Comparison of ENCODE assay signal across 8 cellular contexts in genomic region chr2:10408649-10409579, GRCh38. TPM values are rescaled to one million over a fixed set of nuclear protein-coding genes. Genes with fewer than 3 reads are reported as not detected.
A peak's percentile ranks its signal among the peaks of the same experiment; 100 is the strongest.
DNase-seq lines count a peak whose midpoint lies in the region; ATAC-seq and TF ChIP-seq lines count a peak whose summit lies in the region.

No MANE protein-coding gene starts in this region.

- ATAC-seq in GM19025 (IDR thresholded peaks at IDR 0.05; ENCODE audit: low read depth, unreplicated experiment) = peak; percentile 36
- peak; percentile 71 for ATAC-seq in HG03280 (IDR thresholded peaks at IDR 0.05; ENCODE audit: unreplicated experiment)
- ATAC-seq in left lung = peak; percentile 88

- intact Hi-C loops in left lung (cut with DNase I) = loop anchor here in 1 of 2 donors (10.0 kb wide), 1 partner anchor 104 kb away; the partner anchor contains the start of gene HPCAL1

- H3K27ac ChIP-seq in left lung = peak overlapping the region; percentile 63 to 81

- H3K36me3 ChIP-seq in left lung = peaks cover 0 to 16% of the 10 kb centered on the region in 2 donors

- no peaks in the 10 kb centered on the region for H3K9me3 ChIP-seq in left lung

- H3K4me3 ChIP-seq in left lung = no peak overlapping the region

- no peaks in the 10 kb centered on the region for H3K27me3 ChIP-seq in left lung

- DNase-seq in AML-193 (lab: John Stamatoyannopoulos, UW) (peak; percentile 62 to 76), NCI-H345 (lab: John Stamatoyannopoulos, UW) (peak; percentile 91), cerebellum (ENCODE audit: low spot score) (peak; percentile 91), left lung (peak; percentile 88 to 94)
- DNase-seq in activated CD4-positive, alpha-beta T cell treated with anti-CD3 and anti-CD28 coated beads for 1 hour = peak; percentile 74
- peak; percentile 76 to 77 for DNase-seq in stimulated activated CD4-positive, alpha-beta T cell treated with anti-CD3 and anti-CD28 coated beads, Interleukin-4, amount 100 ng/mL, for 4 hours

- peaks cover 30 to 76% of the 10 kb centered on the region in 2 donors for H3K4me1 ChIP-seq in left lung

- TF ChIP-seq CTCF in left lung (IDR thresholded peaks at IDR 0.05) = peak; percentile 97

RNA-seq across cellular contexts. Expression of gene ODC1, which starts 39.2 kb away (rescaled TPM):
- total RNA-seq in cerebellum (104 TPM), left lung (10 to 100 TPM; 55.0 to 98.4 TPM)

Comparison
In these comparisons a context has a peak if more than half of its experiments do, and no peak if none do; other contexts are left out.
1. ATAC-seq: peak in every context shown above with its lines; median percentile 88 in left lung; 71 in HG03280; 36 in GM19025.